ENCODE assay signal across 8 cellular contexts in genomic region chr17:19645608-19646250, GRCh38. TPM values are rescaled to one million over a fixed set of nuclear protein-coding genes. Genes with fewer than 3 reads are reported as not detected.
A peak's percentile ranks its signal among the peaks of the same experiment; 100 is the strongest.
DNase-seq lines count a peak whose midpoint lies in the region; ATAC-seq and TF ChIP-seq lines count a peak whose summit lies in the region.

No MANE protein-coding gene starts in this region.

- peaks cover 13% of the 10 kb centered on the region; the same call in 1 of the 2 replicates for H3K27me3 ChIP-seq in DOHH2 (ENCODE audit: control insufficient read depth, low read length)
- H3K27me3 ChIP-seq in Loucy (ENCODE audit: insufficient read depth, low read length, poor library complexity, severe bottlenecking), result no peaks in the 10 kb centered on the region
- peaks cover 4% of the 10 kb centered on the region for H3K27me3 ChIP-seq in osteoblast (ENCODE audit: insufficient read depth, low read length)

- H4K20me1 ChIP-seq in DOHH2 (ENCODE audit: control insufficient read depth, insufficient read depth, low read depth, low read length) (no peaks in the 10 kb centered on the region), Loucy (ENCODE audit: insufficient read depth, low read length, poor library complexity, severe bottlenecking) (no peaks in the 10 kb centered on the region), osteoblast (ENCODE audit: insufficient read depth, low read length) (peaks cover 2% of the 10 kb centered on the region)

- no peaks in the 10 kb centered on the region for H3K36me3 ChIP-seq in DOHH2 (ENCODE audit: control insufficient read depth, low read length)
- no peaks in the 10 kb centered on the region for H3K36me3 ChIP-seq in Loucy (ENCODE audit: insufficient read depth, low read length)
- no peaks in the 10 kb centered on the region for H3K36me3 ChIP-seq in osteoblast (ENCODE audit: insufficient read depth, low read length)

- H3K79me2 ChIP-seq in DOHH2 (ENCODE audit: control insufficient read depth, low read length) (peaks cover 17% of the 10 kb centered on the region), Loucy (ENCODE audit: insufficient read depth, low read length) (no peaks in the 10 kb centered on the region), osteoblast (ENCODE audit: insufficient read depth, low read length) (peaks cover 17% of the 10 kb centered on the region)

- no peaks in the 10 kb centered on the region for H3K9me3 ChIP-seq in DOHH2 (ENCODE audit: control insufficient read depth, insufficient read depth, low read length)
- H3K9me3 ChIP-seq in Loucy (ENCODE audit: insufficient read depth, low read depth, low read length), result no peaks in the 10 kb centered on the region
- H3K9me3 ChIP-seq in osteoblast (ENCODE audit: low read depth, low read length), result no peaks in the 10 kb centered on the region

- no peak overlapping the region for H2AFZ ChIP-seq in Loucy (ENCODE audit: low read length)
- peak overlapping the region; percentile 38 for H2AFZ ChIP-seq in osteoblast (ENCODE audit: low read length)

- H3K4me1 ChIP-seq in DOHH2 (ENCODE audit: control insufficient read depth, low read length), result peaks cover 28% of the 10 kb centered on the region
- H3K4me1 ChIP-seq in Loucy (ENCODE audit: insufficient read depth, low read length, poor library complexity, severe bottlenecking), result no peaks in the 10 kb centered on the region
- peaks cover 35% of the 10 kb centered on the region for H3K4me1 ChIP-seq in osteoblast (ENCODE audit: insufficient read depth, low read length)

- H3K9me2 ChIP-seq in DOHH2 (replicated peaks; ENCODE audit: control insufficient read depth, low read length), result no peaks in the 10 kb centered on the region
- no peaks in the 10 kb centered on the region for H3K9me2 ChIP-seq in Loucy (replicated peaks; ENCODE audit: low read depth, low read length)

- H3K4me2 ChIP-seq in DOHH2 (ENCODE audit: low read length) (peak overlapping the region; percentile 4; the same call in 1 of the 2 replicates), Loucy (ENCODE audit: low read depth, low read length, poor library complexity, severe bottlenecking) (no peak overlapping the region), osteoblast (ENCODE audit: insufficient read depth, low read length) (peak overlapping the region; percentile 6)

- H3F3A ChIP-seq in DOHH2 (ENCODE audit: control insufficient read depth, insufficient read depth) (peaks cover 5% of the 10 kb centered on the region; the same call in 1 of the 2 replicates), Loucy (ENCODE audit: low read depth) (no peaks in the 10 kb centered on the region)

- H3K4me3 ChIP-seq in DOHH2 (ENCODE audit: low read length) (no peak overlapping the region), Loucy (ENCODE audit: low read length, poor library complexity, severe bottlenecking) (no peak overlapping the region), epithelial cell of proximal tubule (ENCODE audit: low read depth, low read length) (no peak overlapping the region), osteoblast (ENCODE audit: insufficient read depth, low read length) (no peak overlapping the region)

- H3K9ac ChIP-seq in Loucy (ENCODE audit: low read depth, low read length, poor library complexity, severe bottlenecking), result no peak overlapping the region

- peak; percentile 95 for TF ChIP-seq CTCF in DOHH2 (IDR thresholded peaks at IDR 0.05; ENCODE audit: low read depth, low read length, poor library complexity, severe bottlenecking)
- peak; percentile 91 for TF ChIP-seq CTCF in Loucy (conservative IDR thresholded peaks at IDR 0.05; ENCODE audit: low read length)
- peak; percentile 80 for TF ChIP-seq CTCF in epithelial cell of proximal tubule (conservative IDR thresholded peaks at IDR 0.05; ENCODE audit: low read depth, low read length)
- peak; percentile 69 for TF ChIP-seq CTCF in osteoblast (IDR thresholded peaks at IDR 0.05; ENCODE audit: extremely low read depth, low read depth, low read length)

- peak; percentile 36 for DNase-seq in activated CD4-positive, alpha-beta T cell treated with anti-CD3 and anti-CD28 coated beads, Interleukin-2, amount 50 U/mL, for 1 hour
- DNase-seq in epithelial cell of proximal tubule (ENCODE audit: low read depth) (no peak), osteoblast (ENCODE audit: insufficient read length, low spot score, missing footprints) (peak; percentile 75), hepatic stellate cell (ENCODE audit: low spot score) (no peak)

- ATAC-seq in GM19324 (IDR thresholded peaks at IDR 0.05; ENCODE audit: low FRiP score, unreplicated experiment) (no peak), GM18907 (IDR thresholded peaks at IDR 0.05; ENCODE audit: unreplicated experiment) (no peak)

- H3K27ac ChIP-seq in DOHH2 (ENCODE audit: low read depth, low read length) (no peak overlapping the region), osteoblast (ENCODE audit: low read depth, low read length) (no peak overlapping the region)

RNA-seq across cellular contexts. Expression of gene ALDH3A2, which starts 2.8 kb away (rescaled TPM):
- total RNA-seq in epithelial cell of proximal tubule (27.5 and 30.9 TPM in 2 replicates), osteoblast (61.0 and 82.2 TPM in 2 replicates)

Comparison
In these comparisons a context has a peak if more than half of its experiments do, and no peak if none do; other contexts are left out.
1. DNase-seq: peak in activated CD4-positive, alpha-beta T cell treated with anti-CD3 and anti-CD28 coated beads, Interleukin-2, amount 50 U/mL, for 1 hour (single experiment) and osteoblast (single experiment); none in epithelial cell of proximal tubule (single experiment) and hepatic stellate cell (single experiment).
2. Peak in every context shown above with its lines, with median percentiles within 50 percentile points of each other: CTCF ChIP-seq.